ENCODE assay signal across 27 cellular contexts in genomic region chr7:27125986-27126394, GRCh38. TPM values are rescaled to one million over a fixed set of nuclear protein-coding genes. Genes with fewer than 3 reads are reported as not detected.
DNase-seq lines count a peak whose midpoint lies in the region; ATAC-seq and TF ChIP-seq lines count a peak whose summit lies in the region.
"Had no signal": no experiment of that assay in that cellular context is flagged by ENCODE, and none has a peak within 500 bp of the region (broad histone marks: within the 10 kb centered on the region; RNA-seq: fewer than 3 reads in every experiment).

No MANE protein-coding gene starts in this region.

- CTCF ChIA-PET in Panc1 (lab: Charles Lee): no interaction called here

- peaks cover 62% of the 10 kb centered on the region for H3K4me1 ChIP-seq in Panc1 (ENCODE audit: control insufficient read depth, insufficient read depth, low read length)
- H3K4me1 ChIP-seq in osteoblast (ENCODE audit: insufficient read depth, low read length): peaks cover 4% of the 10 kb centered on the region
- peaks cover 22% of the 10 kb centered on the region for H3K4me1 ChIP-seq in upper lobe of right lung
- H3K4me1 ChIP-seq: foreskin keratinocyte had no signal

- peaks cover 12% of the 10 kb centered on the region for H3K79me2 ChIP-seq in osteoblast (ENCODE audit: insufficient read depth, low read length)

- H3K27ac Mint-ChIP-seq in T-helper 17 cell: no peak overlapping the region
- H3K27ac Mint-ChIP-seq: activated CD8-positive, alpha-beta T cell treated with anti-CD3 and anti-CD28 coated beads for 36 hours; activated naive CD8-positive, alpha-beta T cell treated with anti-CD3 and anti-CD28 coated beads, Interleukin-2, amount 50 U/mL, for 24 hours had no signal

- peak overlapping the region; percentile 99 for H3K27ac ChIP-seq in Panc1 (ENCODE audit: low read length)
- no peak overlapping the region for H3K27ac ChIP-seq in osteoblast (ENCODE audit: low read depth, low read length)
- peak overlapping the region; percentile 89 for H3K27ac ChIP-seq in upper lobe of right lung
- H3K27ac ChIP-seq: body of pancreas, foreskin keratinocyte, GM23248, hepatocyte, KMS-11, neutrophil, suprapubic skin had no signal

- peaks cover 66% of the 10 kb centered on the region for H3K27me3 Mint-ChIP-seq in T-helper 17 cell

- peaks cover 4% of the 10 kb centered on the region for H4K20me1 ChIP-seq in osteoblast (ENCODE audit: insufficient read depth, low read length)

- H3K27me3 ChIP-seq in Panc1 (ENCODE audit: control insufficient read depth, insufficient read depth, low read length) (no peaks in the 10 kb centered on the region), osteoblast (ENCODE audit: insufficient read depth, low read length) (no peaks in the 10 kb centered on the region), upper lobe of right lung (peaks cover 5% of the 10 kb centered on the region)
- H3K27me3 ChIP-seq: foreskin keratinocyte, suprapubic skin had no signal

- no peaks in the 10 kb centered on the region for H3K36me3 Mint-ChIP-seq in T-helper 17 cell (ENCODE audit: low read depth)

- intact Hi-C loops in Panc1 (cut with micrococcal nuclease; ENCODE audit: unreplicated experiment) (no loop called here), upper lobe of right lung (cut with DNase I) (no loop called here)

- H3K4me3 ChIP-seq in Panc1 (ENCODE audit: low read depth in 2 of 2, low read length in 2 of 2) (no peak overlapping the region), osteoblast (ENCODE audit: insufficient read depth, low read length) (no peak overlapping the region), upper lobe of right lung (no peak overlapping the region)
- H3K4me3 ChIP-seq: body of pancreas, GM23248, hepatocyte, suprapubic skin had no signal

- no peaks in the 10 kb centered on the region for H3K4me1 Mint-ChIP-seq in T-helper 17 cell
- H3K4me1 Mint-ChIP-seq: activated naive CD8-positive, alpha-beta T cell treated with anti-CD3 and anti-CD28 coated beads, Interleukin-2, amount 50 U/mL, for 24 hours had no signal

- ATAC-seq in Panc1: no peak
- no peak for ATAC-seq in upper lobe of right lung
- ATAC-seq in GM21529 (IDR thresholded peaks at IDR 0.05; ENCODE audit: unreplicated experiment): no peak
- ATAC-seq in HG02610 (IDR thresholded peaks at IDR 0.05; ENCODE audit: unreplicated experiment): no peak
- ATAC-seq in T-helper 17 cell: no peak
- ATAC-seq: activated CD8-positive, alpha-beta T cell treated with anti-CD3 and anti-CD28 coated beads for 36 hours; activated naive CD8-positive, alpha-beta T cell treated with anti-CD3 and anti-CD28 coated beads, Interleukin-2, amount 50 U/mL, for 24 hours; body of pancreas; foreskin keratinocyte; left ventricle myocardium superior had no signal

- H3K4me2 ChIP-seq in osteoblast (ENCODE audit: insufficient read depth, low read length): no peak overlapping the region
- H3K4me2 ChIP-seq: hepatocyte, KMS-11 had no signal

- no peaks in the 10 kb centered on the region for H3K9me3 ChIP-seq in Panc1 (ENCODE audit: control insufficient read depth, insufficient read depth, low read depth, low read length)
- H3K9me3 ChIP-seq in osteoblast (ENCODE audit: low read depth, low read length): no peaks in the 10 kb centered on the region
- H3K9me3 ChIP-seq in upper lobe of right lung: no peaks in the 10 kb centered on the region
- peaks cover 2% of the 10 kb centered on the region for H3K9me3 ChIP-seq in T-helper 17 cell (ENCODE audit: control insufficient read depth, low read length, poor library complexity, severe bottlenecking)
- H3K9me3 ChIP-seq: body of pancreas, neutrophil, suprapubic skin had no signal

- no peak for TF ChIP-seq CTCF in Panc1 (IDR thresholded peaks at IDR 0.05)
- no peak for TF ChIP-seq CTCF in osteoblast (IDR thresholded peaks at IDR 0.05; ENCODE audit: extremely low read depth, low read depth, low read length)
- TF ChIP-seq CTCF in upper lobe of right lung (IDR thresholded peaks at IDR 0.05): no peak

- H3K4me3 Mint-ChIP-seq in T-helper 17 cell: no peak overlapping the region
- H3K4me3 Mint-ChIP-seq: activated CD8-positive, alpha-beta T cell treated with anti-CD3 and anti-CD28 coated beads for 36 hours; activated naive CD8-positive, alpha-beta T cell treated with anti-CD3 and anti-CD28 coated beads, Interleukin-2, amount 50 U/mL, for 24 hours had no signal

- H3K36me3 ChIP-seq in Panc1 (ENCODE audit: control insufficient read depth, insufficient read depth, low read length) (no peaks in the 10 kb centered on the region), osteoblast (ENCODE audit: insufficient read depth, low read length) (peaks cover 9% of the 10 kb centered on the region), upper lobe of right lung (no peaks in the 10 kb centered on the region)
- H3K36me3 ChIP-seq: neutrophil, suprapubic skin had no signal

- in situ Hi-C loops in Panc1 (cut with HindIII; ENCODE audit: low pct_unique_long_range_greater_than_20kb, low sequenced_read_pairs): no loop called here

- no peak overlapping the region for H2AFZ ChIP-seq in osteoblast (ENCODE audit: low read length)
- H2AFZ ChIP-seq: GM23248, hepatocyte had no signal

- no TSS peak for BruUV-seq in Panc1 (replicated peaks; lab: Mats Ljungman, UMichigan)

- DNase-seq in Panc1 (ENCODE audit: low read depth, low spot score) (no peak), glomerular visceral epithelial cell (ENCODE audit: extremely low spot score) (peak; percentile 52), osteoblast (ENCODE audit: insufficient read length, low spot score, missing footprints) (peak; percentile 78), upper lobe of right lung (no peak), T-helper 17 cell (no peak)
- DNase-seq: activated CD4-positive, alpha-beta T cell treated with anti-CD3 and anti-CD28 coated beads for 1 hour; activated CD8-positive, alpha-beta T cell treated with anti-CD3 and anti-CD28 coated beads for 36 hours; activated effector memory CD4-positive, alpha-beta T cell treated with anti-CD3 and anti-CD28 coated beads, Interleukin-2, amount 50 U/mL, for 16 hours; activated naive CD8-positive, alpha-beta T cell treated with anti-CD3 and anti-CD28 coated beads, Interleukin-2, amount 50 U/mL, for 24 hours; body of pancreas; DMS 273 treated with DMSO at 0.1 percent for 48 hours; foreskin keratinocyte; GM23248; left ventricle myocardium superior; NCI-H1436 treated with DMSO at 0.1 percent for 48 hours; NCI-H2171; NCI-H526 treated with DMSO at 0.1 percent for 48 hours; small intestine; stimulated activated CD4-positive, alpha-beta T cell treated with anti-CD3 and anti-CD28 coated beads, Interleukin-2, amount 100 ng/mL, for 24 hours had no signal

- POLR2A ChIA-PET in Panc1 (lab: Charles Lee): no interaction called here

RNA-seq across cellular contexts. Expression of gene HOXA4, which starts 4.6 kb away (rescaled TPM):
- total RNA-seq in Panc1 (2021; ENCODE audit: unreplicated experiment) (0.39 TPM), osteoblast (0.72 and 1.2 TPM in 2 replicates), upper lobe of right lung (7.1 TPM), T-helper 17 cell (under 1 TPM in 1 of 2 donors, not detected in 1; 0.26 TPM)
- 0.45 TPM for polyA plus RNA-seq in Panc1 (2012; ENCODE audit: insufficient read length)
- total RNA-seq: cerebellum had no signal

RNA-seq across cellular contexts. Expression of gene HOXA5, which starts 17.5 kb away (rescaled TPM):
- 3.9 TPM for total RNA-seq in Panc1 (2021; ENCODE audit: unreplicated experiment)
- 3.0 TPM for polyA plus RNA-seq in Panc1 (2012; ENCODE audit: insufficient read length)
- 3.2 and 5.8 TPM in 2 replicates for total RNA-seq in osteoblast
- total RNA-seq in upper lobe of right lung: 16.0 TPM
- under 1 TPM in 1 of 2 donors, not detected in 1; 0.26 TPM for total RNA-seq in T-helper 17 cell
- total RNA-seq: activated CD8-positive, alpha-beta T cell treated with anti-CD3 and anti-CD28 coated beads for 36 hours; cerebellum; left ventricle myocardium superior; T-helper 1 cell treated with Interleukin-12 subunit alpha and Interleukin-12 subunit beta and Interleukin-4 antibody, amounts not matched to agents 30 ng/mL and 1 ng/mL, for 36 hours had no signal

RNA-seq across cellular contexts. Expression of gene HOXA6, which starts 21.6 kb away (rescaled TPM):
- total RNA-seq in Panc1 (2021; ENCODE audit: unreplicated experiment): 3.3 TPM
- polyA plus RNA-seq in Panc1 (2012; ENCODE audit: insufficient read length): 4.8 TPM
- total RNA-seq in osteoblast: 5.0 and 7.6 TPM in 2 replicates
- total RNA-seq in upper lobe of right lung: 6.5 TPM
- not detected for total RNA-seq in T-helper 17 cell
- total RNA-seq: activated CD8-positive, alpha-beta T cell treated with anti-CD3 and anti-CD28 coated beads for 36 hours; body of pancreas; cerebellum; hepatocyte; left ventricle myocardium superior; T-helper 1 cell treated with Interleukin-12 subunit alpha and Interleukin-12 subunit beta and Interleukin-4 antibody, amounts not matched to agents 30 ng/mL and 1 ng/mL, for 36 hours had no signal

RNA-seq across cellular contexts. Expression of gene HOXA2, which starts 23.5 kb away (rescaled TPM):
- total RNA-seq in Panc1 (2021; ENCODE audit: unreplicated experiment): 2.9 TPM
- polyA plus RNA-seq in Panc1 (2012; ENCODE audit: insufficient read length): 0.84 TPM
- 0.36 and 0.59 TPM in 2 replicates for total RNA-seq in osteoblast
- 2.1 TPM for total RNA-seq in upper lobe of right lung
- total RNA-seq in T-helper 17 cell: not detected
- total RNA-seq: activated CD8-positive, alpha-beta T cell treated with anti-CD3 and anti-CD28 coated beads for 36 hours; cerebellum; GM23248; hepatocyte; T-helper 1 cell treated with Interleukin-12 subunit alpha and Interleukin-12 subunit beta and Interleukin-4 antibody, amounts not matched to agents 30 ng/mL and 1 ng/mL, for 36 hours had no signal
- polyA plus RNA-seq: GM23248 had no signal

RNA-seq across cellular contexts. Expression of gene HOXA3, which starts 26.4 kb away (rescaled TPM):
- total RNA-seq in Panc1 (2021; ENCODE audit: unreplicated experiment): 30.2 TPM
- polyA plus RNA-seq in Panc1 (2012; ENCODE audit: insufficient read length): 16.4 TPM
- 3.5 and 4.0 TPM in 2 replicates for total RNA-seq in osteoblast
- total RNA-seq in upper lobe of right lung: 8.7 TPM
- not detected for total RNA-seq in T-helper 17 cell
- total RNA-seq: activated CD8-positive, alpha-beta T cell treated with anti-CD3 and anti-CD28 coated beads for 36 hours; cerebellum; T-helper 1 cell treated with Interleukin-12 subunit alpha and Interleukin-12 subunit beta and Interleukin-4 antibody, amounts not matched to agents 30 ng/mL and 1 ng/mL, for 36 hours had no signal

Comparison
In these comparisons a context has a peak if more than half of its experiments do, and no peak if none do; other contexts are left out.
1. DNase-seq: peak in glomerular visceral epithelial cell (single experiment) and osteoblast (single experiment); none in Panc1 (single experiment), upper lobe of right lung (single experiment) and T-helper 17 cell (0 of 3).